In genomic region chr6:34392497-34393190, GRCh38 we compare ENCODE assay signal across 1 cellular context.
A peak's percentile ranks its signal among the peaks of the same experiment; 100 is the strongest.
TF ChIP-seq lines count a peak whose summit lies in the region.

TSS of gene NUDT3 (minus strand) at chr6:34392669. CDS start at chr6:34392362, 307 bp downstream.

TF ChIP-seq in K562, 482 proteins besides CTCF, POLR2A, EP300 and RAD21 (continued from another document and continues in another):
- TF ChIP-seq NFIC (IDR thresholded peaks at IDR 0.05) (peak; percentile 6; the same call in 1 of the 2 replicates), ZNF77 (CRISPR knock-in tag; IDR thresholded peaks at IDR 0.05) (no peak), BACH1 (tag; IDR thresholded peaks at IDR 0.05) (no peak), IRF2 (CRISPR knock-in tag; IDR thresholded peaks at IDR 0.05) (no peak), SMAD4 (CRISPR knock-in tag; conservative IDR thresholded peaks at IDR 0.05) (peak; percentile 91), TEAD1 (CRISPR knock-in tag; IDR thresholded peaks at IDR 0.05) (peak in 1 of 2 experiments; percentile 48; a peak in 1 of 4 replicates), L3MBTL2 (IDR thresholded peaks at IDR 0.05) (peak; percentile 80), HOXB6 (CRISPR knock-in tag; IDR thresholded peaks at IDR 0.05; ENCODE audit: borderline replicate concordance) (no peak), MCM3 (IDR thresholded peaks at IDR 0.05) (no peak), FOXP1 (CRISPR knock-in tag; IDR thresholded peaks at IDR 0.05) (peak; percentile 57; the same call in 1 of the 2 replicates), SLC30A9 (CRISPR knock-in tag; IDR thresholded peaks at IDR 0.05) (0 out of 2 replicates have a peak, but pooled peaks have one; percentile 71), ZBTB1 (CRISPR knock-in tag; IDR thresholded peaks at IDR 0.05; ENCODE audit: borderline replicate concordance, low read depth) (no peak), ZNF79 (CRISPR knock-in tag; IDR thresholded peaks at IDR 0.05; ENCODE audit: low read depth) (no peak), EP400 (IDR thresholded peaks at IDR 0.05) (peak; percentile 86), ZNF780A (CRISPR knock-in tag; IDR thresholded peaks at IDR 0.05) (no peak), MECOM (CRISPR knock-in tag; IDR thresholded peaks at IDR 0.05) (peak; percentile 73), EHMT2 (IDR thresholded peaks at IDR 0.05) (0 out of 2 replicates have a peak, but pooled peaks have one; percentile 12), TCFL5 (CRISPR knock-in tag; conservative IDR thresholded peaks at IDR 0.05) (no peak), U2AF1 (optimal IDR thresholded peaks at IDR 0.05; ENCODE audit: low read depth, low read length) (no peak), PYGO2 (tag; IDR thresholded peaks at IDR 0.05) (no peak), PTBP1 (IDR thresholded peaks at IDR 0.05; ENCODE audit: low read depth, low read length) (peak; percentile 96), MED1 (CRISPR knock-in tag; IDR thresholded peaks at IDR 0.05; ENCODE audit: borderline replicate concordance) (no peak), FOXK2 (conservative IDR thresholded peaks at IDR 0.05 in 1 of 2, IDR thresholded peaks at IDR 0.05 in 1 of 2; ENCODE audit: low read depth in 2 of 2) (no peak), ZNF609 (CRISPR knock-in tag; IDR thresholded peaks at IDR 0.05; ENCODE audit: borderline replicate concordance) (no peak; the same call in 1 of the 2 replicates), SMARCC2 (IDR thresholded peaks at IDR 0.05; ENCODE audit: low read depth) (no peak), ETV5 (CRISPR knock-in tag; IDR thresholded peaks at IDR 0.05; ENCODE audit: low read depth) (peak; percentile 95), ETV6 (IDR thresholded peaks at IDR 0.05; ENCODE audit: borderline replicate concordance in 1 of 2, low read depth in 2 of 2, low read length in 1 of 2) (no peak; a peak in 1 of 4 replicates), ETV6 (CRISPR knock-in tag; IDR thresholded peaks at IDR 0.05; ENCODE audit: borderline replicate concordance) (0 out of 2 replicates have a peak, but pooled peaks have one; percentile 57), MTA2 (IDR thresholded peaks at IDR 0.05; ENCODE audit: low read depth) (no peak; the same call in 1 of the 2 replicates), ADNP (tag; IDR thresholded peaks at IDR 0.05) (no peak), CTBP1 (IDR thresholded peaks at IDR 0.05; ENCODE audit: borderline replicate concordance) (peak; percentile 100), SMARCA4 (IDR thresholded peaks at IDR 0.05) (peak; percentile 20; the same call in 1 of the 2 replicates), ZNF263 (CRISPR knock-in tag; IDR thresholded peaks at IDR 0.05; ENCODE audit: borderline replicate concordance) (peak; percentile 66; the same call in 1 of the 2 replicates), SMAD1 (IDR thresholded peaks at IDR 0.05; ENCODE audit: low read depth, low read length, partially characterized antibody) (no peak), ZEB2 (IDR thresholded peaks at IDR 0.05) (peak; percentile 49; the same call in 1 of the 2 replicates), RBM39 (optimal IDR thresholded peaks at IDR 0.05; ENCODE audit: low read depth, low read length) (no peak), STAG1 (CRISPR knock-in tag; IDR thresholded peaks at IDR 0.05; ENCODE audit: borderline replicate concordance) (peak; percentile 9; the same call in 1 of the 2 replicates), ZNF696 (CRISPR knock-in tag; conservative IDR thresholded peaks at IDR 0.05) (no peak), ZNF146 (CRISPR knock-in tag; IDR thresholded peaks at IDR 0.05; ENCODE audit: unreplicated experiment) (no peak), ZNF699 (CRISPR knock-in tag; IDR thresholded peaks at IDR 0.05; ENCODE audit: insufficient replicate concordance) (no peak), PPARD (CRISPR knock-in tag; IDR thresholded peaks at IDR 0.05) (no peak)
- TF ChIP-seq, protein P1, sequence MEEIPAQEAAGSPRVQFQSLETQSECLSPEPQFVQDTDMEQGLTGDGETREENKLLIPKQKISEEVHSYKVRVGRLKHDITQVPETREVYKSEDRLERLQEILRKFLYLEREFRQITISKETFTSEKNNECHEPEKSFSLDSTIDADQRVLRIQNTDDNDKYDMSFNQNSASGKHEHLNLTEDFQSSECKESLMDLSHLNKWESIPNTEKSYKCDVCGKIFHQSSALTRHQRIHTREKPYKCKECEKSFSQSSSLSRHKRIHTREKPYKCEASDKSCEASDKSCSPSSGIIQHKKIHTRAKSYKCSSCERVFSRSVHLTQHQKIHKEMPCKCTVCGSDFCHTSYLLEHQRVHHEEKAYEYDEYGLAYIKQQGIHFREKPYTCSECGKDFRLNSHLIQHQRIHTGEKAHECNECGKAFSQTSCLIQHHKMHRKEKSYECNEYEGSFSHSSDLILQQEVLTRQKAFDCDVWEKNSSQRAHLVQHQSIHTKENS (CRISPR knock-in tag; IDR thresholded peaks at IDR 0.05) = no peak
- TF ChIP-seq, protein P2, sequence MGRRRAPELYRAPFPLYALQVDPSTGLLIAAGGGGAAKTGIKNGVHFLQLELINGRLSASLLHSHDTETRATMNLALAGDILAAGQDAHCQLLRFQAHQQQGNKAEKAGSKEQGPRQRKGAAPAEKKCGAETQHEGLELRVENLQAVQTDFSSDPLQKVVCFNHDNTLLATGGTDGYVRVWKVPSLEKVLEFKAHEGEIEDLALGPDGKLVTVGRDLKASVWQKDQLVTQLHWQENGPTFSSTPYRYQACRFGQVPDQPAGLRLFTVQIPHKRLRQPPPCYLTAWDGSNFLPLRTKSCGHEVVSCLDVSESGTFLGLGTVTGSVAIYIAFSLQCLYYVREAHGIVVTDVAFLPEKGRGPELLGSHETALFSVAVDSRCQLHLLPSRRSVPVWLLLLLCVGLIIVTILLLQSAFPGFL (CRISPR knock-in tag; IDR thresholded peaks at IDR 0.05) = no peak
- TF ChIP-seq, protein P3, sequence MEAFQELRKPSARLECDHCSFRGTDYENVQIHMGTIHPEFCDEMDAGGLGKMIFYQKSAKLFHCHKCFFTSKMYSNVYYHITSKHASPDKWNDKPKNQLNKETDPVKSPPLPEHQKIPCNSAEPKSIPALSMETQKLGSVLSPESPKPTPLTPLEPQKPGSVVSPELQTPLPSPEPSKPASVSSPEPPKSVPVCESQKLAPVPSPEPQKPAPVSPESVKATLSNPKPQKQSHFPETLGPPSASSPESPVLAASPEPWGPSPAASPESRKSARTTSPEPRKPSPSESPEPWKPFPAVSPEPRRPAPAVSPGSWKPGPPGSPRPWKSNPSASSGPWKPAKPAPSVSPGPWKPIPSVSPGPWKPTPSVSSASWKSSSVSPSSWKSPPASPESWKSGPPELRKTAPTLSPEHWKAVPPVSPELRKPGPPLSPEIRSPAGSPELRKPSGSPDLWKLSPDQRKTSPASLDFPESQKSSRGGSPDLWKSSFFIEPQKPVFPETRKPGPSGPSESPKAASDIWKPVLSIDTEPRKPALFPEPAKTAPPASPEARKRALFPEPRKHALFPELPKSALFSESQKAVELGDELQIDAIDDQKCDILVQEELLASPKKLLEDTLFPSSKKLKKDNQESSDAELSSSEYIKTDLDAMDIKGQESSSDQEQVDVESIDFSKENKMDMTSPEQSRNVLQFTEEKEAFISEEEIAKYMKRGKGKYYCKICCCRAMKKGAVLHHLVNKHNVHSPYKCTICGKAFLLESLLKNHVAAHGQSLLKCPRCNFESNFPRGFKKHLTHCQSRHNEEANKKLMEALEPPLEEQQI (IDR thresholded peaks at IDR 0.05) = peak; percentile 31; the same call in 1 of the 2 replicates
- TF ChIP-seq, protein P4, sequence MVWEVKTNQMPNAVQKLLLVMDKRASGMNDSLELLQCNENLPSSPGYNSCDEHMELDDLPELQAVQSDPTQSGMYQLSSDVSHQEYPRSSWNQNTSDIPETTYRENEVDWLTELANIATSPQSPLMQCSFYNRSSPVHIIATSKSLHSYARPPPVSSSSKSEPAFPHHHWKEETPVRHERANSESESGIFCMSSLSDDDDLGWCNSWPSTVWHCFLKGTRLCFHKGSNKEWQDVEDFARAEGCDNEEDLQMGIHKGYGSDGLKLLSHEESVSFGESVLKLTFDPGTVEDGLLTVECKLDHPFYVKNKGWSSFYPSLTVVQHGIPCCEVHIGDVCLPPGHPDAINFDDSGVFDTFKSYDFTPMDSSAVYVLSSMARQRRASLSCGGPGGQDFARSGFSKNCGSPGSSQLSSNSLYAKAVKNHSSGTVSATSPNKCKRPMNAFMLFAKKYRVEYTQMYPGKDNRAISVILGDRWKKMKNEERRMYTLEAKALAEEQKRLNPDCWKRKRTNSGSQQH (CRISPR knock-in tag; IDR thresholded peaks at IDR 0.05) = no peak
- TF ChIP-seq, protein P5, sequence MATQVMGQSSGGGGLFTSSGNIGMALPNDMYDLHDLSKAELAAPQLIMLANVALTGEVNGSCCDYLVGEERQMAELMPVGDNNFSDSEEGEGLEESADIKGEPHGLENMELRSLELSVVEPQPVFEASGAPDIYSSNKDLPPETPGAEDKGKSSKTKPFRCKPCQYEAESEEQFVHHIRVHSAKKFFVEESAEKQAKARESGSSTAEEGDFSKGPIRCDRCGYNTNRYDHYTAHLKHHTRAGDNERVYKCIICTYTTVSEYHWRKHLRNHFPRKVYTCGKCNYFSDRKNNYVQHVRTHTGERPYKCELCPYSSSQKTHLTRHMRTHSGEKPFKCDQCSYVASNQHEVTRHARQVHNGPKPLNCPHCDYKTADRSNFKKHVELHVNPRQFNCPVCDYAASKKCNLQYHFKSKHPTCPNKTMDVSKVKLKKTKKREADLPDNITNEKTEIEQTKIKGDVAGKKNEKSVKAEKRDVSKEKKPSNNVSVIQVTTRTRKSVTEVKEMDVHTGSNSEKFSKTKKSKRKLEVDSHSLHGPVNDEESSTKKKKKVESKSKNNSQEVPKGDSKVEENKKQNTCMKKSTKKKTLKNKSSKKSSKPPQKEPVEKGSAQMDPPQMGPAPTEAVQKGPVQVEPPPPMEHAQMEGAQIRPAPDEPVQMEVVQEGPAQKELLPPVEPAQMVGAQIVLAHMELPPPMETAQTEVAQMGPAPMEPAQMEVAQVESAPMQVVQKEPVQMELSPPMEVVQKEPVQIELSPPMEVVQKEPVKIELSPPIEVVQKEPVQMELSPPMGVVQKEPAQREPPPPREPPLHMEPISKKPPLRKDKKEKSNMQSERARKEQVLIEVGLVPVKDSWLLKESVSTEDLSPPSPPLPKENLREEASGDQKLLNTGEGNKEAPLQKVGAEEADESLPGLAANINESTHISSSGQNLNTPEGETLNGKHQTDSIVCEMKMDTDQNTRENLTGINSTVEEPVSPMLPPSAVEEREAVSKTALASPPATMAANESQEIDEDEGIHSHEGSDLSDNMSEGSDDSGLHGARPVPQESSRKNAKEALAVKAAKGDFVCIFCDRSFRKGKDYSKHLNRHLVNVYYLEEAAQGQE (CRISPR knock-in tag; IDR thresholded peaks at IDR 0.05; ENCODE audit: low read depth) = peak; percentile 82
- TF ChIP-seq, protein P6, sequence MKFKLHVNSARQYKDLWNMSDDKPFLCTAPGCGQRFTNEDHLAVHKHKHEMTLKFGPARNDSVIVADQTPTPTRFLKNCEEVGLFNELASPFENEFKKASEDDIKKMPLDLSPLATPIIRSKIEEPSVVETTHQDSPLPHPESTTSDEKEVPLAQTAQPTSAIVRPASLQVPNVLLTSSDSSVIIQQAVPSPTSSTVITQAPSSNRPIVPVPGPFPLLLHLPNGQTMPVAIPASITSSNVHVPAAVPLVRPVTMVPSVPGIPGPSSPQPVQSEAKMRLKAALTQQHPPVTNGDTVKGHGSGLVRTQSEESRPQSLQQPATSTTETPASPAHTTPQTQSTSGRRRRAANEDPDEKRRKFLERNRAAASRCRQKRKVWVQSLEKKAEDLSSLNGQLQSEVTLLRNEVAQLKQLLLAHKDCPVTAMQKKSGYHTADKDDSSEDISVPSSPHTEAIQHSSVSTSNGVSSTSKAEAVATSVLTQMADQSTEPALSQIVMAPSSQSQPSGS (CRISPR knock-in tag; IDR thresholded peaks at IDR 0.05) = no peak
- TF ChIP-seq, protein P7, sequence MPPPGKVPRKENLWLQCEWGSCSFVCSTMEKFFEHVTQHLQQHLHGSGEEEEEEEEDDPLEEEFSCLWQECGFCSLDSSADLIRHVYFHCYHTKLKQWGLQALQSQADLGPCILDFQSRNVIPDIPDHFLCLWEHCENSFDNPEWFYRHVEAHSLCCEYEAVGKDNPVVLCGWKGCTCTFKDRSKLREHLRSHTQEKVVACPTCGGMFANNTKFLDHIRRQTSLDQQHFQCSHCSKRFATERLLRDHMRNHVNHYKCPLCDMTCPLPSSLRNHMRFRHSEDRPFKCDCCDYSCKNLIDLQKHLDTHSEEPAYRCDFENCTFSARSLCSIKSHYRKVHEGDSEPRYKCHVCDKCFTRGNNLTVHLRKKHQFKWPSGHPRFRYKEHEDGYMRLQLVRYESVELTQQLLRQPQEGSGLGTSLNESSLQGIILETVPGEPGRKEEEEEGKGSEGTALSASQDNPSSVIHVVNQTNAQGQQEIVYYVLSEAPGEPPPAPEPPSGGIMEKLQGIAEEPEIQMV (tag; conservative IDR thresholded peaks at IDR 0.05; ENCODE audit: low read depth) = no peak
